ENCODE assay signal across 8 cellular contexts in genomic region chr1:16082283-16083038, GRCh38. TPM values are rescaled to one million over a fixed set of nuclear protein-coding genes. Genes with fewer than 3 reads are reported as not detected.
DNase-seq lines count a peak whose midpoint lies in the region; ATAC-seq and TF ChIP-seq lines count a peak whose summit lies in the region.

No MANE protein-coding gene starts in this region.

- peak; percentile 91 for TF ChIP-seq CTCF in lower lobe of right lung (IDR thresholded peaks at IDR 0.05)

- H3K4me3 ChIP-seq in lower lobe of right lung = no peak overlapping the region

- DNase-seq in NCI-H1417 (lab: John Stamatoyannopoulos, UW) (peak; percentile 38 to 67 (median 43)), NCI-H1417 treated with DMSO at 0.1 percent for 48 hours (lab: John Stamatoyannopoulos, UW) (no peak), NCI-H1105 (lab: John Stamatoyannopoulos, UW) (peak; percentile 49), dermis blood vessel endothelial cell (peak; percentile 85), lower lobe of right lung (peak; percentile 76)
- DNase-seq in activated CD4-positive, alpha-beta T cell treated with anti-CD3 and anti-CD28 coated beads for 4 hours = peak; percentile 51 to 61
- DNase-seq in stimulated activated CD8-positive, alpha-beta memory T cell treated with anti-CD3 and anti-CD28 coated beads, Interleukin-4, amount 100 ng/mL, for 48 hours = peak; percentile 85

- intact Hi-C loops in lower lobe of right lung (cut with DNase I) = loop anchor here (5.0 kb wide), 1 partner anchor 105 kb away; no protein-coding TSS in a partner anchor

- H3K36me3 ChIP-seq in lower lobe of right lung = no peaks in the 10 kb centered on the region

- no peak overlapping the region for H3K27ac ChIP-seq in lower lobe of right lung

- no peaks in the 10 kb centered on the region for H3K9me3 ChIP-seq in lower lobe of right lung

- no peaks in the 10 kb centered on the region for H3K27me3 ChIP-seq in lower lobe of right lung (ENCODE audit: low read depth)

- peaks cover 8% of the 10 kb centered on the region for H3K4me1 ChIP-seq in lower lobe of right lung

- ATAC-seq in lower lobe of right lung (peak; percentile 73 to 82), HG03565 (IDR thresholded peaks at IDR 0.05; ENCODE audit: unreplicated experiment) (no peak)

RNA-seq across cellular contexts. Expression of gene FAM131C, which starts 9.0 kb away (rescaled TPM):
- total RNA-seq in dermis blood vessel endothelial cell = not detected in 2 replicates
- total RNA-seq in lower lobe of right lung = not detected

RNA-seq across cellular contexts. Expression of gene CLCNKB, which starts 38.9 kb away (rescaled TPM):
- 0.34 TPM in 1 of 2 replicates, not detected in the other for total RNA-seq in dermis blood vessel endothelial cell
- 0.18 TPM for total RNA-seq in lower lobe of right lung
